ENCODE assay signal across 1 cellular context in the genomic region with DNA sequence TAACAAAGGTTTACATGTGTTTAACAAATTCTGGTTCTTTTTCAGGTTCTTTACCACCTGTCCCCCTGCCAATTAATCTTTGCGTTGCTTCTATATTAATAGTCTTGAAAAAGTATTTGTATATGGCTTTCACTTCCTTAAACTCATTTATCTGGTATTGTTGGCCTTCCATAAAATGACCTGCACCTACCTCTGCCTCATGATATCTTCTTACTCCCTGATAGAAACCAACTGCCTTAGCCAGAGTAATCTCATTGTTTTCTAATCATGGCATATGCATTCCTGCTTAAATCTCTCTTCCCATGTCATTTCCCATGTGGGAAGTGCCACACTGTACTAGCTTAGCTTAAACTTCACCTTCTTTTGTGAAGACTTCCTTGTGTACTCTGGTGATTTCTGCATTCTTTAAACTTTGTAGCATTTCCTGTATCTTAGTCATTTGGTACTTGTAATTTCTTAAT.
TF ChIP-seq lines count a peak whose summit lies in the region.

No MANE protein-coding gene starts in this region.

TF ChIP-seq in WTC11, 78 proteins besides CTCF, POLR2A, EP300 and RAD21 (continued from another document):
- TF ChIP-seq, protein P1, sequence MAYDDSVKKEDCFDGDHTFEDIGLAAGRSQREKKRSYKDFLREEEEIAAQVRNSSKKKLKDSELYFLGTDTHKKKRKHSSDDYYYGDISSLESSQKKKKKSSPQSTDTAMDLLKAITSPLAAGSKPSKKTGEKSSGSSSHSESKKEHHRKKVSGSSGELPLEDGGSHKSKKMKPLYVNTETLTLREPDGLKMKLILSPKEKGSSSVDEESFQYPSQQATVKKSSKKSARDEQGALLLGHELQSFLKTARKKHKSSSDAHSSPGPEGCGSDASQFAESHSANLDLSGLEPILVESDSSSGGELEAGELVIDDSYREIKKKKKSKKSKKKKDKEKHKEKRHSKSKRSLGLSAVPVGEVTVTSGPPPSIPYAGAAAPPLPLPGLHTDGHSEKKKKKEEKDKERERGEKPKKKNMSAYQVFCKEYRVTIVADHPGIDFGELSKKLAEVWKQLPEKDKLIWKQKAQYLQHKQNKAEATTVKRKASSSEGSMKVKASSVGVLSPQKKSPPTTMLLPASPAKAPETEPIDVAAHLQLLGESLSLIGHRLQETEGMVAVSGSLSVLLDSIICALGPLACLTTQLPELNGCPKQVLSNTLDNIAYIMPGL (CRISPR knock-in tag; IDR thresholded peaks at IDR 0.05) = no peak
